Comparison of ENCODE assay signal across 9 cellular contexts in the genomic region with DNA sequence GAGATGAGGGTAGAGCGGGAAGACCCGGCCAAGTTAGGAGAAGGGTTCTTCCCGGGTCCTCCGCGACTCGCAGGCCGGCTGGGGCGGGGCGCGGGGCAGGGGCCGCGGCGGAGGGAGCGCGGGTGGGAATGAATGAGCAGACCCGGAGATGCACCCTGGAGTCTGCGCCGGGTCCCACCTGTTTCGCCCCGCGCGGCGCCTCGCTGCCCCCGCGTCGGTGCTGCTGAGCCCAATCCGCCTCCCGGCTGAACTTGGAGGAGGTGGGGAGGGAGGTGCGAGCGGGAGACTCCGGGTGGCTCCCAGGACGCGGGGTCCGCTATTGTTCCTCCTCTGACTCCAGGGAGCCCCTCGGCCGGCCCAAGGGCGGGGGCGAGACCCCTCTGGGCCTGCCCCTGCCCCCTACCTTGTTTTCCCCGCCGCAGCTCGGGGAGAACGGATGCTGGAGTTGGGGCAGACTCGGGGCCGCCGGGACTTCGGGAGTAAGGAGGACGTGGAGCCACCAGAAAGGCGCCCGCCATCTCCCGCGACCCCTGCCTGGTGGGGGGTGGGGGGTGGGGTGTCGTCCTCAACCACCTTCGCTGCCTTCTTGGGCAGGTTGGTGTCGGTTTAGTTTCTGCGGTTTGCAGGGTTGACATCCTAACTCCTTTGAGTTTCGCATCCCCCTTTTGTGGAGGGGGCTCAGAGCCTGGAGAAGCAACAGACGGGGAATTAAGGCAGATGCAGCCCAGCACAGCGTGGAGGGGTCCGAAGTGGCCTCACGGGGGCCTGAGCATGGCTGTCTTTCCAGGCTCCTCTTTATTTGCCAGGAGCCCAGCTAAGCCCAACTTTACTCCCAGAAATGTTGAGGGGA. TPM values are rescaled to one million over a fixed set of nuclear protein-coding genes. Genes with fewer than 3 reads are reported as not detected.
A peak's percentile ranks its signal among the peaks of the same experiment; 100 is the strongest.
DNase-seq lines count a peak whose midpoint lies in the region; ATAC-seq, FAIRE-seq and TF ChIP-seq lines count a peak whose summit lies in the region.
"Had no signal": no experiment of that assay in that cellular context is flagged by ENCODE, and none has a peak within 500 bp of the region (broad histone marks: within the 10 kb centered on the region; RNA-seq: fewer than 3 reads in every experiment).

No MANE protein-coding gene starts in this region.

- in situ Hi-C loops in KBM-7 (cut with MboI; ENCODE audit: low pct_unique_long_range_greater_than_20kb, low sequenced_read_pairs), result no loop called here

- peak overlapping the region; percentile 64 for H3K4me3 ChIP-seq in GM06990 (replicated peaks; ENCODE audit: low read depth, low read length)
- peak overlapping the region; percentile 84 to 94 for H3K4me3 ChIP-seq in ascending aorta
- peak overlapping the region; percentile 71 for H3K4me3 ChIP-seq in iPS-15b (ENCODE audit: low read depth, low read length)
- H3K4me3 ChIP-seq in small intestine (ENCODE audit: low read depth in 1 of 2, low read length in 2 of 2), result peak overlapping the region; percentile 49 to 86

- WGBS in small intestine, 3 donors, result 0 to 1% (median 1%) methylated on average over 44 to 61 of the region's 61 CpGs

- H3K9me3 ChIP-seq in ascending aorta (no peaks in the 10 kb centered on the region), iPS-15b (ENCODE audit: control insufficient read depth, insufficient read depth, low read length) (no peaks in the 10 kb centered on the region), small intestine (ENCODE audit: control insufficient read depth, low read depth) (no peaks in the 10 kb centered on the region)

- peak overlapping the region; percentile 91 for H3K9ac ChIP-seq in iPS-15b (ENCODE audit: low read depth, low read length)

- intact Hi-C loops in ascending aorta (cut with DNase I), result loop anchor here (1.0 to 5.0 kb wide), 9 partner anchors 16 to 260 kb away; a partner anchor contains a TSS

- H3K36me3 ChIP-seq in GM06990 (ENCODE audit: control insufficient read depth, insufficient read depth, low read length) (no peaks in the 10 kb centered on the region), ascending aorta (no peaks in the 10 kb centered on the region), iPS-15b (ENCODE audit: control insufficient read depth, insufficient read depth, low read length) (no peaks in the 10 kb centered on the region), small intestine (ENCODE audit: control insufficient read depth in 2 of 2, insufficient read depth in 2 of 2, low read length in 2 of 2) (no peaks in the 10 kb centered on the region)

- ATAC-seq in GM21423 (IDR thresholded peaks at IDR 0.05; ENCODE audit: unreplicated experiment), result no peak

- FAIRE-seq in small intestine (lab: Jason Lieb, UNC), result no peak
- FAIRE-seq: TTC549 had no signal

- H3K27ac ChIP-seq in ascending aorta (peak overlapping the region; percentile 96 to 99), small intestine (ENCODE audit: low read depth in 1 of 2, low read length in 1 of 2) (peak overlapping the region; percentile 73 to 74)

- no peak for TF ChIP-seq CTCF in GM06990 (IDR thresholded peaks at IDR 0.05; ENCODE audit: insufficient read depth, low read length, poor library complexity, severe bottlenecking)
- TF ChIP-seq CTCF in ascending aorta (IDR thresholded peaks at IDR 0.05), result no peak

- no peaks in the 10 kb centered on the region; the same call in none of the 2 replicates for H3K27me3 ChIP-seq in GM06990 (replicated peaks; ENCODE audit: control insufficient read depth, insufficient read depth, low read length)
- H3K27me3 ChIP-seq in ascending aorta, result no peaks in the 10 kb centered on the region
- H3K27me3 ChIP-seq in iPS-15b (ENCODE audit: control insufficient read depth, insufficient read depth, low read length), result no peaks in the 10 kb centered on the region
- no peaks in the 10 kb centered on the region for H3K27me3 ChIP-seq in small intestine (ENCODE audit: control insufficient read depth in 2 of 2, insufficient read depth in 2 of 2, low read length in 2 of 2)

- H3K4me1 ChIP-seq in ascending aorta (peaks cover 8 to 26% of the 10 kb centered on the region in 2 donors), iPS-15b (ENCODE audit: control insufficient read depth, insufficient read depth, low read length) (peaks cover 25% of the 10 kb centered on the region), small intestine (ENCODE audit: control insufficient read depth in 2 of 2, insufficient read depth in 1 of 2, low read depth in 1 of 2, low read length in 1 of 2) (no peaks in the 10 kb centered on the region)

- DNase-seq in GM06990 (ENCODE audit: extremely low read depth, insufficient read length) (peak; percentile 34), KBM-7 (peak; percentile 12), ascending aorta (ENCODE audit: low spot score in 2 of 2) (peak in 1 of 2 donors; percentile 67), small intestine (no peak), middle frontal gyrus (ENCODE audit: extremely low spot score, low spot score) (no peak), SW480 (ENCODE audit: low spot score) (no peak)

RNA-seq across cellular contexts. Expression of a gene that starts 0.8 kb away (rescaled TPM):
- total RNA-seq in ascending aorta, result 134 TPM
- 1 to 10 TPM; 4.2 to 9.2 (median 5.9) TPM for polyA plus RNA-seq in small intestine

Comparison
In these comparisons a context has a peak if more than half of its experiments do, and no peak if none do; other contexts are left out.
1. DNase-seq: peak in GM06990 (single experiment) and KBM-7 (single experiment); none in small intestine (single experiment), middle frontal gyrus (single experiment) and SW480 (single experiment).
2. Peak in every context shown above with its lines, with median percentiles within 50 percentile points of each other: H3K4me3 ChIP-seq.